Comparison of ENCODE assay signal across 9 cellular contexts in genomic region chr7:41724996-41725395, GRCh38. TPM values are rescaled to one million over a fixed set of nuclear protein-coding genes. Genes with fewer than 3 reads are reported as not detected.
"Had no signal": no experiment of that assay in that cellular context is flagged by ENCODE, and none has a peak within 500 bp of the region (broad histone marks: within the 10 kb centered on the region; RNA-seq: fewer than 3 reads in every experiment).

No MANE protein-coding gene starts in this region.

- H2AFZ ChIP-seq: GM23338 had no signal

- H3K4me2 ChIP-seq: GM23338 had no signal

- FAIRE-seq: H1, H54, HTR-8/SVneo, K562 had no signal

- DNase-seq: H9, HCEC 1CT, IMR-90 had no signal

- H3K4me3 ChIP-seq: GM23338, K562 had no signal

RNA-seq across cellular contexts. Expression of gene INHBA, which starts 22.1 kb away (rescaled TPM):
- total RNA-seq: HT-29 had no signal
- polyA plus RNA-seq: K562 had no signal
